ENCODE assay signal across 1 cellular context in the genomic region with DNA sequence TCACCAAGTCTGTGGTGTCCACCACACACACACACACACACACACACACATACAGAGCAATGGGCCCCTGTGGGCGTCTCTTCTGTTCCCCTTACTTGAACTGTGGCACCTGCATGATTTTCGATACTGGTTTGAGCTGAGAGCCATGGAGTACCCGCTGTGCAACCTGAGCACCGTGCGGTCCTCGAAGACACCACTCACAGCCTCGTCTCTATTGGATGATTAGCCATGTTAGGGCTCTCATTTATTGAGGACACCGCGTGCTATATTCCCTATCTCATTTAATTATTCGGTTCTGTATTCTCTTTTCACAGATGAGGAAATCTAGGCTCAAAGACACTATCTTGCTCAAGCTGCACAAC.
TF ChIP-seq lines count a peak whose summit lies in the region.

No MANE protein-coding gene starts in this region.

TF ChIP-seq in IMR-90, 13 proteins besides CTCF, POLR2A, EP300 and RAD21 (continued from another document):
- TF ChIP-seq, protein P1, sequence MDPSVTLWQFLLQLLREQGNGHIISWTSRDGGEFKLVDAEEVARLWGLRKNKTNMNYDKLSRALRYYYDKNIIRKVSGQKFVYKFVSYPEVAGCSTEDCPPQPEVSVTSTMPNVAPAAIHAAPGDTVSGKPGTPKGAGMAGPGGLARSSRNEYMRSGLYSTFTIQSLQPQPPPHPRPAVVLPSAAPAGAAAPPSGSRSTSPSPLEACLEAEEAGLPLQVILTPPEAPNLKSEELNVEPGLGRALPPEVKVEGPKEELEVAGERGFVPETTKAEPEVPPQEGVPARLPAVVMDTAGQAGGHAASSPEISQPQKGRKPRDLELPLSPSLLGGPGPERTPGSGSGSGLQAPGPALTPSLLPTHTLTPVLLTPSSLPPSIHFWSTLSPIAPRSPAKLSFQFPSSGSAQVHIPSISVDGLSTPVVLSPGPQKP (IDR thresholded peaks at IDR 0.05; ENCODE audit: borderline replicate concordance, low read depth, low read length), result no peak
- TF ChIP-seq SMC3 (IDR thresholded peaks at IDR 0.05; ENCODE audit: low read depth, low read length) (no peak), CHD1 (IDR thresholded peaks at IDR 0.05; ENCODE audit: low read depth, low read length) (no peak), MAFK (IDR thresholded peaks at IDR 0.05; ENCODE audit: low read depth, low read length) (no peak), RFX5 (IDR thresholded peaks at IDR 0.05; ENCODE audit: low read depth, low read length) (no peak), MAZ (IDR thresholded peaks at IDR 0.05; ENCODE audit: borderline replicate concordance, low read depth, low read length) (no peak), NFE2L2 (IDR thresholded peaks at IDR 0.05; ENCODE audit: low read depth, low read length) (no peak), RCOR1 (IDR thresholded peaks at IDR 0.05; ENCODE audit: insufficient replicate concordance, low read length) (no peak), BHLHE40 (IDR thresholded peaks at IDR 0.05; ENCODE audit: low read depth, low read length) (no peak), MXI1 (IDR thresholded peaks at IDR 0.05; ENCODE audit: borderline replicate concordance, low read depth, low read length) (no peak), FOS (IDR thresholded peaks at IDR 0.05; ENCODE audit: low read depth, low read length) (no peak)
- TF ChIP-seq, protein P2, sequence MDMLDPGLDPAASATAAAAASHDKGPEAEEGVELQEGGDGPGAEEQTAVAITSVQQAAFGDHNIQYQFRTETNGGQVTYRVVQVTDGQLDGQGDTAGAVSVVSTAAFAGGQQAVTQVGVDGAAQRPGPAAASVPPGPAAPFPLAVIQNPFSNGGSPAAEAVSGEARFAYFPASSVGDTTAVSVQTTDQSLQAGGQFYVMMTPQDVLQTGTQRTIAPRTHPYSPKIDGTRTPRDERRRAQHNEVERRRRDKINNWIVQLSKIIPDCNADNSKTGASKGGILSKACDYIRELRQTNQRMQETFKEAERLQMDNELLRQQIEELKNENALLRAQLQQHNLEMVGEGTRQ (IDR thresholded peaks at IDR 0.05; ENCODE audit: low read depth, low read length), result no peak
